Comparison of ENCODE assay signal across 8 cellular contexts in the genomic region with DNA sequence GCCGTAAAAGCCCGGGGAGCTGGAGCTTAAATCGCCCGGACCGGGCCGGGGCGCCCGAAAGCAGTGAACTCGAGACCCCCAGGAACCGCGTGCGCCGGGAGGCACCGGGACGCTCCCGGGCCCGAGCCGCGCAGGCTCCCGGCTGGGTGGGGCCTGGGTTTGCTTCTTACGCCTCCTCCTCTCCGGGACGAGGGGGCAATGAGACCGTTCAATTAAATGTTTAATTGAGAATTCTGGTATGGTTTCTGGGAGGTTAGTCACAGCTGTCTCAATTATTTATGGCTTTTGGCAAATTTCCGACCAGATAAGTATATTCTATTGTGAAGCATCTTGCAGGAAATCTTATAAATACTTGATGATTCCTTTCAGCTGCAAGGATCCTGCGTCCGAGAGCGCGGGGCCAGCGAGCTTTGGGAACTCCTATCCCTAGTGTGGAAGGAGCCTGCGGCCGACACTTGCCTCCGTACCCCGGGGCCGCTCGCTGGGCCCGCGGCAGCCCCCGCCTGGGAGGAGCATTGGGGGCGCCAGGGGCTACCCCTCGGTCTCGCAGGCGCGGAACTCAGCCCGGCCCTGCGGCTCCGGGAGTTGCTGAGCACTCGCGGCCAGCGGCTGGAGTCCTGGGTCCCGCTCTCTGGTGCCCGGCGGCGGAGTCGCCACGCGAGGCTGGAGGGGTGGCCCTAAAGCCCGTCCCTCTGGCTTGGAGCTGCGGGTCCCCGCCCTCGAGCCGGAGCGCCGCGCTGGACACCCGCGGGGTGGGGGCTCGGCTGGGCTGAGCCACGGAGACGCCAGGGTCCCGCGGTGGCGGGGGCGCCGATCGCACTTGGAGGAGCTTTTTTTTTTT. TPM values are rescaled to one million over a fixed set of nuclear protein-coding genes. Genes with fewer than 3 reads are reported as not detected.
DNase-seq lines count a peak whose midpoint lies in the region; ATAC-seq, FAIRE-seq and TF ChIP-seq lines count a peak whose summit lies in the region.

No MANE protein-coding gene starts in this region.

- 3 to 10% (median 5%) methylated on average over 69 to 76 of the region's 76 CpGs for WGBS in small intestine, 3 donors

- TF ChIP-seq CTCF in VCaP (conservative IDR thresholded peaks at IDR 0.05) = no peak

- no peaks in the 10 kb centered on the region for H3K36me3 ChIP-seq in small intestine (ENCODE audit: control insufficient read depth in 2 of 2, insufficient read depth in 2 of 2, low read length in 2 of 2)

- H3K27ac ChIP-seq in VCaP = peak overlapping the region; percentile 64
- peak overlapping the region in 1 of 2 donors; percentile 50 for H3K27ac ChIP-seq in small intestine (ENCODE audit: low read depth in 1 of 2, low read length in 1 of 2)

- peaks cover 6 to 21% of the 10 kb centered on the region in 2 donors for H3K27me3 ChIP-seq in small intestine (ENCODE audit: control insufficient read depth in 2 of 2, insufficient read depth in 2 of 2, low read length in 2 of 2)

- peaks cover 8 to 9% of the 10 kb centered on the region in 2 donors for H3K4me1 ChIP-seq in small intestine (ENCODE audit: control insufficient read depth in 2 of 2, insufficient read depth in 1 of 2, low read depth in 1 of 2, low read length in 1 of 2)

- H3K9me3 ChIP-seq in small intestine (ENCODE audit: control insufficient read depth, low read depth) = no peaks in the 10 kb centered on the region

- no peak for FAIRE-seq in small intestine (lab: Jason Lieb, UNC)

- peak overlapping the region; percentile 43 for H3K4me3 ChIP-seq in iPS-11a (ENCODE audit: low read depth, low read length)
- H3K4me3 ChIP-seq in small intestine (ENCODE audit: low read depth in 1 of 2, low read length in 2 of 2) = peak overlapping the region; percentile 56 to 58

- ATAC-seq in GM18867 (IDR thresholded peaks at IDR 0.05; ENCODE audit: unreplicated experiment) = peak; percentile 11

- DNase-seq in small intestine (no peak), NCI-H1930 (lab: John Stamatoyannopoulos, UW) (no peak), NCI-H2081 treated with DMSO at 0.1 percent for 48 hours (lab: John Stamatoyannopoulos, UW) (no peak), kidney glomerular epithelial cell (lab: John Stamatoyannopoulos, UW) (no peak)
- no peak for DNase-seq in activated effector memory CD4-positive, alpha-beta T cell treated with anti-CD3 and anti-CD28 coated beads, Interleukin-2, amount 50 U/mL, for 16 hours

RNA-seq across cellular contexts. Expression of gene ISL2, which starts 10.3 kb away (rescaled TPM):
- polyA plus RNA-seq in small intestine = 1 to 10 TPM in 1 of 3 donors, under 1 TPM in 1, not detected in 1; 0.54 to 1.4 TPM

RNA-seq across cellular contexts. Expression of gene ETFA, which starts 35.6 kb away (rescaled TPM):
- 100 to 1,000 TPM; 184 to 346 (median 229) TPM for polyA plus RNA-seq in small intestine
